Comparison of ENCODE assay signal across 1 cellular context in genomic region chr5:139296862-139297326, GRCh38.
TF ChIP-seq lines count a peak whose summit lies in the region.

No MANE protein-coding gene starts in this region.

TF ChIP-seq in liver, 16 proteins besides CTCF, POLR2A, EP300 and RAD21 (continued from another document):
- TF ChIP-seq, protein P1, sequence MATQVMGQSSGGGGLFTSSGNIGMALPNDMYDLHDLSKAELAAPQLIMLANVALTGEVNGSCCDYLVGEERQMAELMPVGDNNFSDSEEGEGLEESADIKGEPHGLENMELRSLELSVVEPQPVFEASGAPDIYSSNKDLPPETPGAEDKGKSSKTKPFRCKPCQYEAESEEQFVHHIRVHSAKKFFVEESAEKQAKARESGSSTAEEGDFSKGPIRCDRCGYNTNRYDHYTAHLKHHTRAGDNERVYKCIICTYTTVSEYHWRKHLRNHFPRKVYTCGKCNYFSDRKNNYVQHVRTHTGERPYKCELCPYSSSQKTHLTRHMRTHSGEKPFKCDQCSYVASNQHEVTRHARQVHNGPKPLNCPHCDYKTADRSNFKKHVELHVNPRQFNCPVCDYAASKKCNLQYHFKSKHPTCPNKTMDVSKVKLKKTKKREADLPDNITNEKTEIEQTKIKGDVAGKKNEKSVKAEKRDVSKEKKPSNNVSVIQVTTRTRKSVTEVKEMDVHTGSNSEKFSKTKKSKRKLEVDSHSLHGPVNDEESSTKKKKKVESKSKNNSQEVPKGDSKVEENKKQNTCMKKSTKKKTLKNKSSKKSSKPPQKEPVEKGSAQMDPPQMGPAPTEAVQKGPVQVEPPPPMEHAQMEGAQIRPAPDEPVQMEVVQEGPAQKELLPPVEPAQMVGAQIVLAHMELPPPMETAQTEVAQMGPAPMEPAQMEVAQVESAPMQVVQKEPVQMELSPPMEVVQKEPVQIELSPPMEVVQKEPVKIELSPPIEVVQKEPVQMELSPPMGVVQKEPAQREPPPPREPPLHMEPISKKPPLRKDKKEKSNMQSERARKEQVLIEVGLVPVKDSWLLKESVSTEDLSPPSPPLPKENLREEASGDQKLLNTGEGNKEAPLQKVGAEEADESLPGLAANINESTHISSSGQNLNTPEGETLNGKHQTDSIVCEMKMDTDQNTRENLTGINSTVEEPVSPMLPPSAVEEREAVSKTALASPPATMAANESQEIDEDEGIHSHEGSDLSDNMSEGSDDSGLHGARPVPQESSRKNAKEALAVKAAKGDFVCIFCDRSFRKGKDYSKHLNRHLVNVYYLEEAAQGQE (IDR thresholded peaks at IDR 0.05) = peak; percentile 41
- TF ChIP-seq HNF4G (IDR thresholded peaks at IDR 0.05) = no peak
